ENCODE assay signal across 14 cellular contexts in genomic region chr2:79935046-79935729, GRCh38.
DNase-seq lines count a peak whose midpoint lies in the region; ATAC-seq, FAIRE-seq and TF ChIP-seq lines count a peak whose summit lies in the region.
"Had no signal": no experiment of that assay in that cellular context is flagged by ENCODE, and none has a peak within 500 bp of the region (broad histone marks: within the 10 kb centered on the region; RNA-seq: fewer than 3 reads in every experiment).

No MANE protein-coding gene starts in this region.

- H2BK5ac ChIP-seq in H9 (ENCODE audit: insufficient read length, low read length), result no peak overlapping the region

- H3K4me1 Mint-ChIP-seq in astrocyte (ENCODE audit: low read depth, unreplicated experiment) (no peaks in the 10 kb centered on the region), mesothelial cell of epicardium (peaks cover 22% of the 10 kb centered on the region), HFFc6 (ENCODE audit: low read depth) (peaks cover 13% of the 10 kb centered on the region), H9 (peaks cover 7 to 10% of the 10 kb centered on the region in 2 experiments)
- H3K4me1 Mint-ChIP-seq: CD4-positive, CD25-positive, alpha-beta regulatory T cell had no signal

- H2BK20ac ChIP-seq in H9 (ENCODE audit: low read depth, low read length, poor library complexity, severe bottlenecking), result no peak overlapping the region

- H4K91ac ChIP-seq in H9 (ENCODE audit: insufficient read length, low read depth, low read length), result no peak overlapping the region

- no peak overlapping the region for H3K27ac ChIP-seq in MM.1S (ENCODE audit: low read length)
- H3K27ac ChIP-seq in astrocyte (ENCODE audit: low read depth, low read length), result no peak overlapping the region
- no peak overlapping the region for H3K27ac ChIP-seq in H9 (ENCODE audit: insufficient read length, low read depth, low read length)
- H3K27ac ChIP-seq in PC-3 (ENCODE audit: low read length), result no peak overlapping the region
- H3K27ac ChIP-seq: SJSA1 had no signal

- H3K4me1 ChIP-seq in MM.1S (ENCODE audit: low read length) (no peaks in the 10 kb centered on the region), astrocyte (ENCODE audit: insufficient read depth, low read length) (no peaks in the 10 kb centered on the region), H9 (ENCODE audit: insufficient read depth, low read length) (no peaks in the 10 kb centered on the region), PC-3 (ENCODE audit: insufficient read depth, low read length) (no peaks in the 10 kb centered on the region)
- H3K4me1 ChIP-seq: SJSA1 had no signal

- no peak overlapping the region for H3K9ac ChIP-seq in MM.1S (ENCODE audit: low read length)
- no peak overlapping the region for H3K9ac ChIP-seq in astrocyte (ENCODE audit: low read length)
- H3K9ac ChIP-seq in H9 (ENCODE audit: extremely low read depth, insufficient read length, low read length), result no peak overlapping the region
- H3K9ac ChIP-seq in PC-3 (ENCODE audit: low read length), result no peak overlapping the region

- POLR2A ChIA-PET in PC-3 (lab: Charles Lee; ENCODE audit: unreplicated experiment), result no interaction called here

- no peak overlapping the region for H3K18ac ChIP-seq in H9 (ENCODE audit: insufficient read length, low read depth, low read length)

- no peak overlapping the region for H4K8ac ChIP-seq in H9 (replicated peaks; ENCODE audit: insufficient read length, low read depth, low read length)

- H2AFZ ChIP-seq in MM.1S (ENCODE audit: low read length) (peak overlapping the region; percentile 37; the same call in 1 of the 2 replicates), astrocyte (ENCODE audit: low read depth, low read length) (no peak overlapping the region), H9 (ENCODE audit: low read length) (no peak overlapping the region), PC-3 (ENCODE audit: low read length) (no peak overlapping the region)

- no peaks in the 10 kb centered on the region for H3K9me3 ChIP-seq in MM.1S (replicated peaks; ENCODE audit: insufficient read depth, low read length)
- H3K9me3 ChIP-seq in astrocyte (ENCODE audit: insufficient read depth, low read depth, low read length), result no peaks in the 10 kb centered on the region
- H3K9me3 ChIP-seq in H9 (ENCODE audit: control insufficient read depth, low read depth, low read length), result no peaks in the 10 kb centered on the region
- no peaks in the 10 kb centered on the region for H3K9me3 ChIP-seq in PC-3 (ENCODE audit: low read length)
- H3K9me3 ChIP-seq: MG63, SJSA1 had no signal

- ATAC-seq in PC-3, result no peak

- H3K36me3 ChIP-seq in MM.1S (replicated peaks; ENCODE audit: insufficient read depth, low read length), result no peaks in the 10 kb centered on the region
- H3K36me3 ChIP-seq in astrocyte (ENCODE audit: insufficient read depth, low read length), result no peaks in the 10 kb centered on the region
- no peaks in the 10 kb centered on the region for H3K36me3 ChIP-seq in PC-3 (ENCODE audit: low read depth, low read length)
- H3K36me3 ChIP-seq: MG63, SJSA1 had no signal

- H3K4me3 ChIP-seq in MM.1S (ENCODE audit: low read length) (no peak overlapping the region), astrocyte (ENCODE audit: insufficient read depth, low read depth, low read length) (no peak overlapping the region), PC-3 (ENCODE audit: low read length) (no peak overlapping the region)
- H3K4me3 ChIP-seq: MG63, SJSA1 had no signal

- no peaks in the 10 kb centered on the region for H4K20me1 ChIP-seq in MM.1S (ENCODE audit: insufficient read depth, low read length)
- no peaks in the 10 kb centered on the region for H4K20me1 ChIP-seq in astrocyte (ENCODE audit: insufficient read depth, low read length)
- H4K20me1 ChIP-seq in H9 (ENCODE audit: control insufficient read depth, insufficient read depth, insufficient read length), result no peaks in the 10 kb centered on the region
- H4K20me1 ChIP-seq in PC-3 (ENCODE audit: low read length), result no peaks in the 10 kb centered on the region

- H3K27ac Mint-ChIP-seq in astrocyte (ENCODE audit: unreplicated experiment), result peak overlapping the region; percentile 85
- peak overlapping the region; percentile 39 for H3K27ac Mint-ChIP-seq in mesothelial cell of epicardium
- no peak overlapping the region for H3K27ac Mint-ChIP-seq in HFFc6
- peak overlapping the region in 1 of 3 experiments; percentile 40; a peak in 1 of 7 replicates for H3K27ac Mint-ChIP-seq in H9
- H3K27ac Mint-ChIP-seq: CD4-positive, CD25-positive, alpha-beta regulatory T cell; IgD-negative memory B cell had no signal

- H3K23me2 ChIP-seq in H9 (ENCODE audit: insufficient read length, low read depth, low read length, poor library complexity, severe bottlenecking), result no peaks in the 10 kb centered on the region

- DNase-seq in MM.1S, result no peak
- no peak for DNase-seq in astrocyte (ENCODE audit: low read depth)
- DNase-seq in mesothelial cell of epicardium (ENCODE audit: low spot score in 2 of 2, unreplicated experiment in 2 of 2), result no peak
- DNase-seq in HFFc6, result no peak
- DNase-seq in H9, result no peak
- no peak for DNase-seq in NCI-H82 (lab: John Stamatoyannopoulos, UW)
- DNase-seq in PC-3, result no peak
- DNase-seq: NCI-H1048, NCI-H1417 treated with DMSO at 0.1 percent for 48 hours, NCI-H187 treated with DMSO at 0.1 percent for 48 hours had no signal

- H3K27me3 ChIP-seq in MM.1S (replicated peaks; ENCODE audit: insufficient read depth, low read length) (no peaks in the 10 kb centered on the region), astrocyte (ENCODE audit: insufficient read depth, low read length) (no peaks in the 10 kb centered on the region), H9 (ENCODE audit: insufficient read depth, low read length) (no peaks in the 10 kb centered on the region), PC-3 (ENCODE audit: low read length) (no peaks in the 10 kb centered on the region)

- H3T11ph ChIP-seq in H9 (ENCODE audit: low read length), result no peak overlapping the region

- H3K9me3 Mint-ChIP-seq in astrocyte (ENCODE audit: unreplicated experiment) (no peaks in the 10 kb centered on the region), mesothelial cell of epicardium (no peaks in the 10 kb centered on the region), HFFc6 (no peaks in the 10 kb centered on the region), H9 (no peaks in the 10 kb centered on the region)
- H3K9me3 Mint-ChIP-seq: IgD-negative memory B cell had no signal

- H2AK5ac ChIP-seq in H9 (ENCODE audit: insufficient read length, low read length), result no peak overlapping the region

- H2BK12ac ChIP-seq in H9 (ENCODE audit: insufficient read length, low read depth, low read length), result no peak overlapping the region

- TF ChIP-seq CTCF in MM.1S (IDR thresholded peaks at IDR 0.05; ENCODE audit: low read length) (no peak), astrocyte (IDR thresholded peaks at IDR 0.05; ENCODE audit: insufficient read depth, low read depth, low read length) (no peak), mesothelial cell of epicardium (IDR thresholded peaks at IDR 0.05; ENCODE audit: unreplicated experiment) (no peak), HFFc6 (IDR thresholded peaks at IDR 0.05) (no peak), H9 (conservative IDR thresholded peaks at IDR 0.05) (no peak), PC-3 (conservative IDR thresholded peaks at IDR 0.05; ENCODE audit: low read depth, low read length) (no peak)

- H4K5ac ChIP-seq in H9 (ENCODE audit: insufficient read length, low read depth, low read length), result no peak overlapping the region

- no CpG with 5 or more reads among the region's 5 CpGs for WGBS in H9 (ENCODE audit: extremely low coverage, insufficient read length, low lambda C conversion rate)

- no TSS peak for BruUV-seq in PC-3 (replicated peaks; lab: Mats Ljungman, UMichigan)

- no peak overlapping the region for H2BK120ac ChIP-seq in H9 (ENCODE audit: low read depth, low read length, poor library complexity, severe bottlenecking)

- H3K4me3 Mint-ChIP-seq in astrocyte (ENCODE audit: unreplicated experiment), result no peak overlapping the region
- peak overlapping the region; percentile 59 for H3K4me3 Mint-ChIP-seq in mesothelial cell of epicardium
- H3K4me3 Mint-ChIP-seq in HFFc6, result no peak overlapping the region; the same call in 1 of the 2 replicates
- H3K4me3 Mint-ChIP-seq in H9, result no peak overlapping the region
- H3K4me3 Mint-ChIP-seq: CD4-positive, CD25-positive, alpha-beta regulatory T cell had no signal

- no peaks in the 10 kb centered on the region for H3K79me2 ChIP-seq in MM.1S (ENCODE audit: low read length)
- H3K79me2 ChIP-seq in astrocyte (ENCODE audit: insufficient read depth, low read length), result no peaks in the 10 kb centered on the region
- H3K79me2 ChIP-seq in H9 (ENCODE audit: insufficient read depth, low read length), result no peaks in the 10 kb centered on the region
- H3K79me2 ChIP-seq in PC-3 (ENCODE audit: low read length), result no peaks in the 10 kb centered on the region

- intact Hi-C loops in PC-3 (cut with micrococcal nuclease), result no loop called here

- H3K27me3 Mint-ChIP-seq in astrocyte (ENCODE audit: low read depth, unreplicated experiment) (no peaks in the 10 kb centered on the region), mesothelial cell of epicardium (ENCODE audit: low read depth) (peaks cover 8% of the 10 kb centered on the region), HFFc6 (ENCODE audit: insufficient read depth) (peaks cover 9% of the 10 kb centered on the region), H9 (ENCODE audit: low read depth) (no peaks in the 10 kb centered on the region)
- H3K27me3 Mint-ChIP-seq: CD4-positive, CD25-positive, alpha-beta regulatory T cell; IgD-negative memory B cell had no signal

- H3K23ac ChIP-seq in H9 (ENCODE audit: insufficient read length, low read depth, low read length), result no peak overlapping the region

- H3K9me2 ChIP-seq in MM.1S (replicated peaks; ENCODE audit: insufficient read depth, low read length) (no peaks in the 10 kb centered on the region), PC-3 (replicated peaks; ENCODE audit: low read length) (no peaks in the 10 kb centered on the region)

- no peaks in the 10 kb centered on the region for H3K79me1 ChIP-seq in H9 (ENCODE audit: insufficient read depth, low read depth, low read length, poor library complexity, severe bottlenecking)

- H2BK15ac ChIP-seq in H9 (ENCODE audit: low read depth, low read length), result no peak overlapping the region

- no peak overlapping the region for H3K4me2 ChIP-seq in MM.1S (ENCODE audit: low read depth, low read length)
- no peak overlapping the region for H3K4me2 ChIP-seq in astrocyte (ENCODE audit: low read length)
- no peak overlapping the region for H3K4me2 ChIP-seq in H9 (ENCODE audit: insufficient read depth, insufficient read length, low read length)
- H3K4me2 ChIP-seq in PC-3 (ENCODE audit: low read length), result no peak overlapping the region

- H3F3A ChIP-seq in MM.1S (ENCODE audit: insufficient read depth, low read length), result no peaks in the 10 kb centered on the region
- H3F3A ChIP-seq in PC-3 (ENCODE audit: low read length, unreplicated experiment), result no peaks in the 10 kb centered on the region

- no peaks in the 10 kb centered on the region for H3K36me3 Mint-ChIP-seq in astrocyte (ENCODE audit: low read depth, unreplicated experiment)
- H3K36me3 Mint-ChIP-seq in mesothelial cell of epicardium, result no peaks in the 10 kb centered on the region
- H3K36me3 Mint-ChIP-seq in HFFc6 (ENCODE audit: low read depth), result no peaks in the 10 kb centered on the region
- no peaks in the 10 kb centered on the region for H3K36me3 Mint-ChIP-seq in H9 (ENCODE audit: insufficient read depth in 1 of 3, low read depth in 3 of 3)
- H3K36me3 Mint-ChIP-seq: CD4-positive, CD25-positive, alpha-beta regulatory T cell; IgD-negative memory B cell had no signal

- CTCF ChIA-PET in PC-3 (lab: Charles Lee), result no interaction called here

- no peak overlapping the region for H3K56ac ChIP-seq in H9 (ENCODE audit: insufficient read length, low read depth, low read length)

- FAIRE-seq in astrocyte (lab: Jason Lieb, UNC), result no peak

- H3K14ac ChIP-seq in H9 (ENCODE audit: insufficient read depth, low read length), result no peak overlapping the region

- H3K4ac ChIP-seq in H9 (ENCODE audit: low read depth, low read length), result no peak overlapping the region
